Comparison of ENCODE assay signal across 11 cellular contexts in genomic region chr17:19897108-19897854, GRCh38. TPM values are rescaled to one million over a fixed set of nuclear protein-coding genes. Genes with fewer than 3 reads are reported as not detected.
DNase-seq lines count a peak whose midpoint lies in the region; ATAC-seq and TF ChIP-seq lines count a peak whose summit lies in the region.
"Had no signal": no experiment of that assay in that cellular context is flagged by ENCODE, and none has a peak within 500 bp of the region (broad histone marks: within the 10 kb centered on the region; RNA-seq: fewer than 3 reads in every experiment).

No MANE protein-coding gene starts in this region.

- no peaks in the 10 kb centered on the region for H3K9me3 ChIP-seq in adrenal gland (replicated peaks in 1 of 3)
- no peaks in the 10 kb centered on the region for H3K9me3 ChIP-seq in stomach

- intact Hi-C loops in adrenal gland (cut with DNase I) (no loop called here), stomach (cut with DNase I; ENCODE audit: low total_unique reads) (no loop called here)

- TF ChIP-seq CTCF in adrenal gland (IDR thresholded peaks at IDR 0.05) (no peak), stomach (IDR thresholded peaks at IDR 0.05) (no peak)

- H3K4me1 ChIP-seq in adrenal gland (replicated peaks in 1 of 2), result no peaks in the 10 kb centered on the region
- peaks cover 0 to 23% (median 12%) of the 10 kb centered on the region in 4 donors for H3K4me1 ChIP-seq in stomach

- peak; percentile 82 for ATAC-seq in left lobe of liver
- no peak for ATAC-seq in GM21576 (IDR thresholded peaks at IDR 0.05; ENCODE audit: unreplicated experiment)
- ATAC-seq: effector memory CD8-positive, alpha-beta T cell had no signal

- H3K27ac ChIP-seq in adrenal gland (no peak overlapping the region), stomach (peak overlapping the region in 2 of 5 donors; percentile 30 to 45)

- H3K36me3 ChIP-seq in adrenal gland (replicated peaks in 1 of 2) (peaks cover 0 to 3% of the 10 kb centered on the region in 2 donors), stomach (peaks cover 4 to 28% (median 23%) of the 10 kb centered on the region in 4 donors)

- WGBS in adrenal gland, 4 donors, result 55 to 74% (median 63%) methylated on average over 8 of the region's 8 CpGs
- WGBS in stomach, 5 donors, result 55 to 65% (median 60%) methylated on average over 8 of the region's 8 CpGs

- DNase-seq in NCI-H2171 treated with DMSO at 0.1 percent for 48 hours (lab: John Stamatoyannopoulos, UW) (peak; percentile 33), NCI-H2171 (lab: John Stamatoyannopoulos, UW) (no peak), adrenal gland (peak; percentile 23 to 67 (median 57)), left lobe of liver (ENCODE audit: low spot score) (peak; percentile 87), stomach (peak; percentile 61), NCI-H1436 (lab: John Stamatoyannopoulos, UW) (no peak), HuH-7 (ENCODE audit: low spot score) (no peak)
- DNase-seq: ACHN; activated T-cell treated with anti-CD3 and anti-CD28 coated beads, Interleukin-2, amount 50 U/mL, for 48 hours; effector memory CD8-positive, alpha-beta T cell had no signal

- H3K4me3 ChIP-seq in adrenal gland (no peak overlapping the region), stomach (no peak overlapping the region)

- TF ChIP-seq POLR2A in adrenal gland (IDR thresholded peaks at IDR 0.05), result no peak
- no peak for TF ChIP-seq POLR2A in stomach (IDR thresholded peaks at IDR 0.05)

- H3K27me3 ChIP-seq in adrenal gland, result no peaks in the 10 kb centered on the region
- no peaks in the 10 kb centered on the region for H3K27me3 ChIP-seq in stomach

- no peak for TF ChIP-seq EP300 in stomach (IDR thresholded peaks at IDR 0.05)

RNA-seq across cellular contexts. Expression of gene ULK2, which starts 29.5 kb away (rescaled TPM):
- total RNA-seq in adrenal gland, result 10 to 100 TPM; 11.1 to 32.0 (median 17.1) TPM
- 10 to 100 TPM in 1 of 3 donors, 1 to 10 TPM in 2; 9.5 to 15.2 (median 10.0) TPM for polyA plus RNA-seq in adrenal gland
- 5.8 TPM for total RNA-seq in left lobe of liver
- 100 to 1,000 TPM in 1 of 5 donors, 10 to 100 TPM in 3, under 1 TPM in 1; 0.29 to 254 (median 22.7) TPM for total RNA-seq in stomach
- 1 to 10 TPM; 6.3 to 7.2 (median 6.4) TPM for polyA plus RNA-seq in stomach

Comparison
In these comparisons a context has a peak if more than half of its experiments do, and no peak if none do; other contexts are left out.
1. DNase-seq: peak in NCI-H2171 treated with DMSO at 0.1 percent for 48 hours (single experiment), adrenal gland (7 of 7), left lobe of liver (single experiment) and stomach (single experiment); none in NCI-H2171 (single experiment), NCI-H1436 (single experiment) and HuH-7 (single experiment).